8 cellular contexts compared by ENCODE assay signal in the genomic region with DNA sequence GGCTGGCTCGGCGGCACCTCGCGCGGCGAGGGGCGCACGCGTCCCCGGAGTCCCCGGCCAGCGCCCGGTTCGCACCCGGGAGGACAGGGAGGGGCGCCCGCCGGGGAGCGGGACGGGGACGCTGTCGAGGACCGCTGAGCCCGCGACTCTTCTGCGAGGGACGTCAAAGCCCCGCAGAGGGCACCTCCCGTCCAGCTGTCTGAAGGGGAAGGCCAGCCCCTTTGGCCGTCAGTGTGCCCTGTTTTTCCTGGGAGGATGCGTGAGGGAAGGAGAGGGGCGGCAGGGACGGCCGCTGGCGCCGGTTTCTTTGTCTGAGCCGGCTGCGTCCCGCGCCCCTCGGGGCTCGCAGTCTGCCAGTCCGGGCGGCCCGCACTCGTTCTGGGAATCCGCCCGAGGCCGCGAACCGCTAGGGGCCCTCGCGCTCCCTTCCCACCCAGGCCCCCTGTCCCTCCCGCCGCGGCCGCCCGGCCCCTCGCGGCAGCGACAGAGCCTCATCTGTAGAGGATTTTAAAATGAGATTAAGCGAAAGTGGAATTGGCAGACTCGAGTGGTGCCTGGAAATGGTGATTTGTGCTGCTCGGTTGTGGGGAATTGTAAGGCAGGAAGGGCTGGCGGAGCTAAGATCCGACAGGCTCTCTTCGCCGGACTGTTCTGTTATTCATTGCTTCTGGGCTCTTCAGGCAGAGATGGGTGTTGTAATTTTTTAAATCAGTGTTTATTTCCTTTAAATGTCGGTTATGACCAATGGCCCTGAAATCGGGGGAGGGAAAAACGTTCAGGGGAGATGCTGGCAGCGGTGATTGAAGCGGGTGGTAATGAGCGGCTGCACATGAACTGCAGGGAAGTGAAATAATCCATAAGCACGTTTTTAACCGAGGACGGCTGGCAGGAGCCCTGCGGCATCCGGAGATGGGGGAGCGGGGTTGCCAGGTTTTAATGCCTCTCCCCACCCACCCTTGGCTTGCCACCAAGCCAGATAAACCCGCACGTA. TPM values are rescaled to one million over a fixed set of nuclear protein-coding genes. Genes with fewer than 3 reads are reported as not detected.
DNase-seq lines count a peak whose midpoint lies in the region; ATAC-seq, FAIRE-seq and TF ChIP-seq lines count a peak whose summit lies in the region.

No MANE protein-coding gene starts in this region.

- no peaks in the 10 kb centered on the region for H3K9me3 Mint-ChIP-seq in activated naive CD4-positive, alpha-beta T cell treated with anti-CD3 and anti-CD28 coated beads, Interleukin-2, amount 50 U/mL, for 24 hours
- H3K9me3 Mint-ChIP-seq in immature natural killer cell: peaks cover 0 to 6% (median under 1%) of the 10 kb centered on the region in 6 donors

- peaks cover 7% of the 10 kb centered on the region for H3K4me1 Mint-ChIP-seq in activated naive CD4-positive, alpha-beta T cell treated with anti-CD3 and anti-CD28 coated beads, Interleukin-2, amount 50 U/mL, for 24 hours
- H3K4me1 Mint-ChIP-seq in immature natural killer cell: peaks cover 0 to 3% of the 10 kb centered on the region in 2 donors

- no peaks in the 10 kb centered on the region for H3K36me3 Mint-ChIP-seq in activated naive CD4-positive, alpha-beta T cell treated with anti-CD3 and anti-CD28 coated beads, Interleukin-2, amount 50 U/mL, for 24 hours
- peaks cover 0 to 3% (median 0%) of the 10 kb centered on the region in 3 donors for H3K36me3 Mint-ChIP-seq in immature natural killer cell

- H3K27me3 Mint-ChIP-seq in activated naive CD4-positive, alpha-beta T cell treated with anti-CD3 and anti-CD28 coated beads, Interleukin-2, amount 50 U/mL, for 24 hours: peaks cover 37% of the 10 kb centered on the region
- H3K27me3 Mint-ChIP-seq in immature natural killer cell (ENCODE audit: low read depth in 3 of 3): peaks cover 8 to 17% (median 12%) of the 10 kb centered on the region in 3 donors

- H3K36me3 ChIP-seq in bronchial epithelial cell (ENCODE audit: control insufficient read depth, insufficient read depth, low read length): no peaks in the 10 kb centered on the region
- no peaks in the 10 kb centered on the region for H3K36me3 ChIP-seq in left lung
- no peaks in the 10 kb centered on the region for H3K36me3 ChIP-seq in thymus (ENCODE audit: control insufficient read depth, insufficient read depth)

- H3K4me1 ChIP-seq in left lung (peaks cover 3 to 13% of the 10 kb centered on the region in 2 donors), thymus (ENCODE audit: control insufficient read depth, insufficient read depth, low read length) (no peaks in the 10 kb centered on the region)

- no peak for TF ChIP-seq CTCF in bronchial epithelial cell (IDR thresholded peaks at IDR 0.05; ENCODE audit: insufficient read depth, low read length, severe bottlenecking)
- no peak for TF ChIP-seq CTCF in left lung (IDR thresholded peaks at IDR 0.05)

- H3K27me3 ChIP-seq in bronchial epithelial cell (ENCODE audit: control insufficient read depth, insufficient read depth, low read length) (peaks cover 26% of the 10 kb centered on the region), left lung (peaks cover 50 to 84% of the 10 kb centered on the region in 2 donors), thymus (ENCODE audit: control insufficient read depth, insufficient read depth) (peaks cover 37% of the 10 kb centered on the region)

- peak overlapping the region; percentile 71 for H3K4me3 Mint-ChIP-seq in activated naive CD4-positive, alpha-beta T cell treated with anti-CD3 and anti-CD28 coated beads, Interleukin-2, amount 50 U/mL, for 24 hours
- peak overlapping the region in 2 of 5 donors; percentile 23 to 56 for H3K4me3 Mint-ChIP-seq in immature natural killer cell

- no peaks in the 10 kb centered on the region for H3K9me3 ChIP-seq in left lung
- H3K9me3 ChIP-seq in thymus (ENCODE audit: control insufficient read depth): peaks cover 2% of the 10 kb centered on the region

- H3K27ac Mint-ChIP-seq in activated naive CD4-positive, alpha-beta T cell treated with anti-CD3 and anti-CD28 coated beads, Interleukin-2, amount 50 U/mL, for 24 hours: no peak overlapping the region
- no peak overlapping the region for H3K27ac Mint-ChIP-seq in immature natural killer cell

- peak; percentile 41 for ATAC-seq in left lung
- ATAC-seq in GM19351 (IDR thresholded peaks at IDR 0.05; ENCODE audit: unreplicated experiment): no peak

- 2% methylated on average over 82 of the region's 82 CpGs for WGBS in thymus

- DNase-seq in activated naive CD4-positive, alpha-beta T cell treated with Interleukin-2 at 50 U/mL for 16 hours: no peak
- DNase-seq in NCI-H345 treated with DMSO at 0.1 percent for 48 hours (lab: John Stamatoyannopoulos, UW; ENCODE audit: unreplicated experiment) (peak; percentile 46), bronchial epithelial cell (ENCODE audit: low read depth) (no peak), left lung (peak in 1 of 2 donors; percentile 79), immature natural killer cell (no peak)

- intact Hi-C loops in left lung (cut with DNase I): no loop called here

- no peak for FAIRE-seq in bronchial epithelial cell (lab: Jason Lieb, UNC)

- H3K27ac ChIP-seq in left lung (no peak overlapping the region), thymus (ENCODE audit: low read depth) (no peak overlapping the region)

- peak overlapping the region; percentile 16 for H3K4me3 ChIP-seq in bronchial epithelial cell (ENCODE audit: low read depth, low read length)
- peak overlapping the region; percentile 3 to 41 for H3K4me3 ChIP-seq in left lung
- peak overlapping the region; percentile 31 for H3K4me3 ChIP-seq in thymus (ENCODE audit: low read length)

RNA-seq across cellular contexts. Expression of gene RELN, which starts 0.6 kb away (rescaled TPM):
- total RNA-seq in bronchial epithelial cell (0.13 TPM in 1 of 2 replicates, not detected in the other), left lung (1 to 10 TPM; 3.6 to 5.4 TPM)
- polyA plus RNA-seq in thymus (0.96 TPM), immature natural killer cell (not detected)
